In the genomic region with DNA sequence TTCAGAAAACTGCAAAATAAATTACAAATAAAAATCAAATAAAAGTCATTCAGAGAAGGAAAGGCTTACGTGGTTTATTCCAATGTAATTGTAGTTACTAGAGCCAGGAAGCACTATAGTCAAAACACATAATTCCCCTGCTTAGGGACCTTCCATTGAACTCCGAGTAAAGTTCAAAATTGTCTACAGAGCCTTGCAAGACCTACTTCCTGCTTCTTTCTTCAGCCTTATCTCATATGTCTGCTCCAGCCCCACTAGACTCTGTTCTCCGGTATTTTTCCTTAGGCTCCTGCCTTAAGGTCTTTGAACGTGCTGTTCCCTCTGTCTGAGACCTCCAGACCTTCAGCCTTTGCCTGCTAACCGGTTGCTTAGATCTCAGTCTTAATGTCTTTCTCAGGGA, we compare ENCODE assay signal across 19 cellular contexts.
DNase-seq lines count a peak whose midpoint lies in the region; FAIRE-seq and TF ChIP-seq lines count a peak whose summit lies in the region.
"Had no signal": no experiment of that assay in that cellular context is flagged by ENCODE, and none has a peak within 500 bp of the region (broad histone marks: within the 10 kb centered on the region; RNA-seq: fewer than 3 reads in every experiment).

No MANE protein-coding gene starts in this region.

- no peak for FAIRE-seq in H54 (lab: Jason Lieb, UNC)

- no peak overlapping the region for H3K4me3 ChIP-seq in fibroblast of pulmonary artery (replicated peaks; ENCODE audit: low read depth, low read length)
- no peak overlapping the region for H3K4me3 ChIP-seq in mesodermal cell (ENCODE audit: extremely low read depth, insufficient read depth, low read length, poor library complexity, severe bottlenecking)

- DNase-seq in OCI-M1 (lab: John Stamatoyannopoulos, UW) (peak; percentile 13), fibroblast of pulmonary artery (ENCODE audit: low read depth) (peak; percentile 13), NCI-H1417 treated with DMSO at 0.1 percent for 48 hours (lab: John Stamatoyannopoulos, UW) (no peak), H54 (ENCODE audit: insufficient read length, low spot score) (no peak)
- no peak for DNase-seq in activated T-cell treated with anti-CD3 and anti-CD28 coated beads, Interleukin-2, amount 50 U/mL, for 1 hour
- no peak for DNase-seq in activated CD4-positive, alpha-beta T cell treated with anti-CD3 and anti-CD28 coated beads for 4 hours
- DNase-seq: CD4-positive, CD25-positive, alpha-beta regulatory T cell; COR-L47; DMS79; KBM-7; NCI-H1092 treated with DMSO at 0.1 percent for 48 hours; NCI-H2029 treated with DMSO at 0.1 percent for 48 hours; NCI-H2171; NCI-H345; NCI-H524 treated with DMSO at 0.1 percent for 48 hours; PC-3; Right ventricle myocardium superior had no signal

- no peaks in the 10 kb centered on the region for H3K9me3 ChIP-seq in mesodermal cell (ENCODE audit: control insufficient read depth, low read length)

- no peak for TF ChIP-seq POLR2A in H54 (IDR thresholded peaks at IDR 0.05; ENCODE audit: low read depth, low read length)

- TF ChIP-seq CTCF in fibroblast of pulmonary artery (IDR thresholded peaks at IDR 0.05; ENCODE audit: low read length, missing control alignments) = no peak

- peaks cover 6% of the 10 kb centered on the region for H3K4me1 ChIP-seq in mesodermal cell (ENCODE audit: control insufficient read depth, insufficient read depth, low read length, poor library complexity, severe bottlenecking)

- peak overlapping the region; percentile 17 for H3K27ac ChIP-seq in mesodermal cell (ENCODE audit: low read depth, low read length, severe bottlenecking)
- H3K27ac ChIP-seq: HL-60 had no signal

- 71 to 82% methylated on average over 3 to 4 of the region's 5 CpGs for WGBS in mesodermal cell (ENCODE audit: insufficient coverage in 2 of 2), 2 experiments

- H3K36me3 ChIP-seq in mesodermal cell (ENCODE audit: control insufficient read depth, insufficient read depth, low read length) = no peaks in the 10 kb centered on the region

Comparison
In these comparisons a context has a peak if more than half of its experiments do, and no peak if none do; other contexts are left out.
1. DNase-seq: peak in OCI-M1 (single experiment) and fibroblast of pulmonary artery (single experiment); none in activated T-cell treated with anti-CD3 and anti-CD28 coated beads, Interleukin-2, amount 50 U/mL, for 1 hour (single experiment), NCI-H1417 treated with DMSO at 0.1 percent for 48 hours (single experiment), activated CD4-positive, alpha-beta T cell treated with anti-CD3 and anti-CD28 coated beads for 4 hours (0 of 2) and H54 (single experiment).